8 cellular contexts compared by ENCODE assay signal in the genomic region with DNA sequence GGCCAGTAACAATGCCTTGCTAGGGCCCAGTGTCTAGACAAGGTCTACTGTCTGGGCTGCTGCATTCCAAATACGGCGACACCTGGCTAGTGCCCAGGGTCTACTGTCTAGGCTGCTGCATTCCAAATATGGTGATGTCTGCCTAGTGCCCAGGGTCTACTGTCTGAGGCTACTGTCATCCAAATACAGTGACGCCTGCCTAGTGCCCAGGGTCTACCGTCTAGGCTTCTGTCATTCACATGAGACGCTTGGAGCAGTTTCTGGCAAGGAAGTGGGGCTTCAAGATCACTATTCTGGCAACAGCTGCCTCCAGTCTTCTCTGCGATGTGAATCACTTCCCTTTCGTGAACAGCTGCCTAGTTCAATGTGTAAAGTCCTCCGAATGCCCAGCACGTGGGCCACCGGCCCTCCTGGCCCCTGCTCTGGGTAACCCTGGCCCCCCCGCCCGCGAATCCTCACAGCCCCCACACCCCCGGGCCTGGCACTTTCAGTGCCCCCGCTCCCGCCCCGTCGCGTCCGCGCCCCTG. TPM values are rescaled to one million over a fixed set of nuclear protein-coding genes. Genes with fewer than 3 reads are reported as not detected.
A peak's percentile ranks its signal among the peaks of the same experiment; 100 is the strongest.
DNase-seq lines count a peak whose midpoint lies in the region; ATAC-seq, FAIRE-seq and TF ChIP-seq lines count a peak whose summit lies in the region.

No MANE protein-coding gene starts in this region.

- WGBS in upper lobe of left lung, 2 donors: 3% methylated on average over 10 of the region's 21 CpGs; no CpG with 5 or more reads in 1 of the 2 donors

- peak overlapping the region; percentile 77 to 87 (median 83) for H3K9ac ChIP-seq in BLaER1 treated with 17β-estradiol and CSF1 and Interleukin-3, amounts not matched to agents 10 nM and 100 nM

- H3K4me3 ChIP-seq in BLaER1 treated with 17β-estradiol and CSF1 and Interleukin-3, amounts not matched to agents 10 nM and 100 nM: peak overlapping the region; percentile 58 to 81 (median 74)
- H3K4me3 ChIP-seq in upper lobe of left lung: peak overlapping the region; percentile 67 to 95 (median 88)

- no peak for TF ChIP-seq POLR2A in upper lobe of left lung (IDR thresholded peaks at IDR 0.05)

- peak; percentile 42 for ATAC-seq in GM18870 (IDR thresholded peaks at IDR 0.05; ENCODE audit: unreplicated experiment)
- ATAC-seq in HG03097 (IDR thresholded peaks at IDR 0.05; ENCODE audit: low FRiP score, unreplicated experiment): peak; percentile 41
- peak; percentile 76 to 84 for ATAC-seq in upper lobe of left lung (ENCODE audit: low FRiP score in 2 of 2)

- peaks cover 2 to 26% (median 19%) of the 10 kb centered on the region in 11 experiments; a peak in 13 of 22 replicates for H4K20me1 ChIP-seq in BLaER1 treated with 17β-estradiol and CSF1 and Interleukin-3, amounts not matched to agents 10 nM and 100 nM

- DNase-seq in RCC 7860 (ENCODE audit: low spot score) (peak; percentile 26), dermis microvascular lymphatic vessel endothelial cell (ENCODE audit: low read depth in 2 of 2) (peak; percentile 26 to 35), medulla oblongata (ENCODE audit: extremely low spot score) (peak; percentile 64), upper lobe of left lung (no peak)
- DNase-seq in activated CD4-positive, CD25-positive, alpha-beta regulatory T cell (lab: John Stamatoyannopoulos, UW): no peak

- no peaks in the 10 kb centered on the region for H3K9me3 ChIP-seq in BLaER1 treated with 17β-estradiol and CSF1 and Interleukin-3, amounts not matched to agents 10 nM and 100 nM (replicated peaks in 1 of 11)
- no peaks in the 10 kb centered on the region for H3K9me3 ChIP-seq in upper lobe of left lung

- no peak for TF ChIP-seq CTCF in upper lobe of left lung (IDR thresholded peaks at IDR 0.05)

- no peak for TF ChIP-seq EP300 in upper lobe of left lung (IDR thresholded peaks at IDR 0.05)

- no peak for FAIRE-seq in RCC 7860 (lab: Jason Lieb, UNC)

- peaks cover 15 to 24% (median 19%) of the 10 kb centered on the region in 10 experiments for H3K4me1 ChIP-seq in BLaER1 treated with 17β-estradiol and CSF1 and Interleukin-3, amounts not matched to agents 10 nM and 100 nM
- peaks cover 15 to 30% (median 20%) of the 10 kb centered on the region in 4 donors for H3K4me1 ChIP-seq in upper lobe of left lung

- H3K4me2 ChIP-seq in BLaER1 treated with 17β-estradiol and CSF1 and Interleukin-3, amounts not matched to agents 10 nM and 100 nM: peak overlapping the region; percentile 90 to 99 (median 97)

- peak overlapping the region in 10 of 11 experiments; percentile 67 to 85 (median 81); a peak in 21 of 22 replicates for H3K27ac ChIP-seq in BLaER1 treated with 17β-estradiol and CSF1 and Interleukin-3, amounts not matched to agents 10 nM and 100 nM
- H3K27ac ChIP-seq in upper lobe of left lung: peak overlapping the region; percentile 85 to 92 (median 89)

- H3K36me3 ChIP-seq in BLaER1 treated with 17β-estradiol and CSF1 and Interleukin-3, amounts not matched to agents 10 nM and 100 nM: peaks cover 0 to 9% (median 0%) of the 10 kb centered on the region in 11 experiments; a peak in 4 of 22 replicates
- no peaks in the 10 kb centered on the region for H3K36me3 ChIP-seq in upper lobe of left lung

- H3K27me3 ChIP-seq in BLaER1 treated with 17β-estradiol and CSF1 and Interleukin-3, amounts not matched to agents 10 nM and 100 nM: no peaks in the 10 kb centered on the region
- no peaks in the 10 kb centered on the region for H3K27me3 ChIP-seq in upper lobe of left lung

RNA-seq across cellular contexts. Expression of gene ACOX3, which starts 12.7 kb away (rescaled TPM):
- total RNA-seq in dermis microvascular lymphatic vessel endothelial cell (19.4 and 23.1 TPM in 2 replicates), upper lobe of left lung (10 to 100 TPM; 23.7 to 56.6 (median 31.8) TPM)

RNA-seq across cellular contexts. Expression of gene TRMT44, which starts 12.8 kb away (rescaled TPM):
- total RNA-seq in dermis microvascular lymphatic vessel endothelial cell: 7.4 and 9.1 TPM in 2 replicates
- total RNA-seq in upper lobe of left lung: 10 to 100 TPM; 22.8 to 81.7 (median 30.2) TPM

Comparison
In these comparisons a context has a peak if more than half of its experiments do, and no peak if none do; other contexts are left out.
1. DNase-seq: peak in RCC 7860 (single experiment), dermis microvascular lymphatic vessel endothelial cell (2 of 2) and medulla oblongata (single experiment); none in upper lobe of left lung (0 of 2) and activated CD4-positive, CD25-positive, alpha-beta regulatory T cell (0 of 4).
2. Peak in every context shown above with its lines, with median percentiles within 50 percentile points of each other: ATAC-seq.